In the genomic region with DNA sequence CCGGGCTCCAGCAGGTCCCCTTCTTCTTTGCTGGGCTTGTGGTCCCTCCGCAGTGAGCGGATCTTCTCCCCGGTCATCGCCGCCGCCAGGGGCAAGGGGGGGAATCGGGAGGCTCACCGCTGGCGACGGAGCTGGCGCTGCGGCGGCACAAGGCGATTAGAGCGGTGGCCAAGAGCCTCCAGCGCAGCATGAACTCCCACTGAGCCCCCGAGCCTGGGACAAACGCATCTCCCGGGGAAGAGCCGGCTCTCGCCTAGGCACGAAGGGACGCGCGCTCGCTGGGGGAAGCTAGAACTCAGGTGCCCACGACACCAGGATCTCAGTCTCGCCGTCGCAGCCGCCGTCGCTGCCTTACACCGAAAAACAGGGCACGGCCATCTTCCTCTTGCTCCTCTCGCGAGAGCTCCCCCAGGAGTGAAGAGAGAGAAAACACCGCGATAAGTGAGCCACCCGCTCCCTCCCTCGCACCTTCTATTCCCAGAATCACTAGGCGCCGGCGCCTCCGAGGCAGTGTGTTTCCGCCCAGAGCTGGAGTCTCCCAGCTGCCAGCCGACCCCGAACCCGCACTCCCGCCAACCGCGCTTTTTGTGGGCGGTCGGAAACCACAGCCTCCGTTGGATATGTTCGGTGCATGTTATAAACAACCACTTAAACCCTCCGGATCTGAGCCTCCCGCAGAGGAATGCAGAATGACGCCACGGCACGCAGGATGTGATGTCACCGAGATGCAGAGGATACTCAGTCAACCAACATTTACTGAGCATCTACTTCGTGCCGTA, we compare ENCODE assay signal across 1 cellular context.
A peak's percentile ranks its signal among the peaks of the same experiment; 100 is the strongest.
TF ChIP-seq lines count a peak whose summit lies in the region.

Gene ANKRD13C, minus strand, starts transcription at position 391 of the 779 bp plus-strand sequence. Its CDS starts 314 bp downstream, at position 77.

TF ChIP-seq in HepG2, 621 proteins besides CTCF, POLR2A, EP300 and RAD21 (continued from another document and continues in another):
- TF ChIP-seq ZNF619 (CRISPR knock-in tag; IDR thresholded peaks at IDR 0.05) (peak; percentile 30; the same call in 1 of the 2 replicates), SP4 (CRISPR knock-in tag; IDR thresholded peaks at IDR 0.05) (peak; percentile 59), ZNF740 (CRISPR knock-in tag; IDR thresholded peaks at IDR 0.05) (peak; percentile 72), KDM3A (CRISPR knock-in tag; IDR thresholded peaks at IDR 0.05; ENCODE audit: low read depth) (0 out of 2 replicates have a peak, but pooled peaks have one; percentile 42), AGO1 (IDR thresholded peaks at IDR 0.05; ENCODE audit: low read depth, low read length, poor library complexity, severe bottlenecking) (no peak), BORCS8-MEF2B (CRISPR knock-in tag; IDR thresholded peaks at IDR 0.05) (peak; percentile 30; the same call in 1 of the 2 replicates), ZNF484 (CRISPR knock-in tag; IDR thresholded peaks at IDR 0.05; ENCODE audit: borderline replicate concordance, low read depth) (0 out of 2 replicates have a peak, but pooled peaks have one; percentile 52), RBFOX2 (IDR thresholded peaks at IDR 0.05; ENCODE audit: low read depth, low read length) (peak; percentile 95), ZNF607 (CRISPR knock-in tag; IDR thresholded peaks at IDR 0.05; ENCODE audit: borderline replicate concordance) (no peak; the same call in 1 of the 2 replicates), MYPOP (CRISPR knock-in tag; IDR thresholded peaks at IDR 0.05) (peak; percentile 82; the same call in 1 of the 2 replicates), ZNF510 (CRISPR knock-in tag; IDR thresholded peaks at IDR 0.05; ENCODE audit: low read depth) (no peak), ZNF224 (CRISPR knock-in tag; IDR thresholded peaks at IDR 0.05) (peak; percentile 84; the same call in 1 of the 2 replicates), DNMT1 (CRISPR knock-in tag; IDR thresholded peaks at IDR 0.05) (0 out of 2 replicates have a peak, but pooled peaks have one; percentile 45), CHCHD3 (CRISPR knock-in tag; IDR thresholded peaks at IDR 0.05) (0 out of 2 replicates have a peak, but pooled peaks have one; percentile 83), MED1 (CRISPR knock-in tag; IDR thresholded peaks at IDR 0.05) (peak; percentile 76), ZHX1 (CRISPR knock-in tag; IDR thresholded peaks at IDR 0.05; ENCODE audit: low read depth) (peak; percentile 98), KDM5B (CRISPR knock-in tag; IDR thresholded peaks at IDR 0.05; ENCODE audit: borderline replicate concordance) (peak; percentile 94; the same call in 1 of the 2 replicates), ERF (CRISPR knock-in tag; IDR thresholded peaks at IDR 0.05) (peak; percentile 89), ZNF235 (CRISPR knock-in tag; IDR thresholded peaks at IDR 0.05; ENCODE audit: borderline replicate concordance) (peak; percentile 60; the same call in 1 of the 2 replicates), ZNF737 (CRISPR knock-in tag; IDR thresholded peaks at IDR 0.05; ENCODE audit: borderline replicate concordance) (no peak), ARNT2 (CRISPR knock-in tag; IDR thresholded peaks at IDR 0.05; ENCODE audit: low read depth) (peak; percentile 95), CBX2 (IDR thresholded peaks at IDR 0.05; ENCODE audit: low read depth, low read length) (no peak), CBX2 (CRISPR knock-in tag; IDR thresholded peaks at IDR 0.05; ENCODE audit: low read depth) (0 out of 2 replicates have a peak, but pooled peaks have one; percentile 77), PCBP2 (optimal IDR thresholded peaks at IDR 0.05; ENCODE audit: low read depth, low read length, poor library complexity, severe bottlenecking) (no peak), PHF8 (CRISPR knock-in tag; IDR thresholded peaks at IDR 0.05) (peak; percentile 93), ZNF431 (CRISPR knock-in tag; IDR thresholded peaks at IDR 0.05; ENCODE audit: borderline replicate concordance, low read depth) (no peak), ZNF547 (CRISPR knock-in tag; IDR thresholded peaks at IDR 0.05) (0 out of 2 replicates have a peak, but pooled peaks have one; percentile 61), ELF1 (CRISPR knock-in tag; IDR thresholded peaks at IDR 0.05) (peak; percentile 55; the same call in 1 of the 2 replicates), ZNF10 (CRISPR knock-in tag; IDR thresholded peaks at IDR 0.05; ENCODE audit: borderline replicate concordance, low read depth) (no peak), ZMYM3 (CRISPR knock-in tag; IDR thresholded peaks at IDR 0.05) (peak; percentile 99), SMAD3 (CRISPR knock-in tag; IDR thresholded peaks at IDR 0.05) (peak; percentile 20), MXI1 (IDR thresholded peaks at IDR 0.05; ENCODE audit: borderline replicate concordance, low read depth, low read length) (peak; percentile 71; the same call in 1 of the 3 replicates), ZNF773 (CRISPR knock-in tag; IDR thresholded peaks at IDR 0.05; ENCODE audit: borderline replicate concordance) (no peak), ZFP36 (IDR thresholded peaks at IDR 0.05; ENCODE audit: borderline replicate concordance, low read depth, low read length, partially characterized antibody) (no peak), NR1H2 (CRISPR knock-in tag; IDR thresholded peaks at IDR 0.05; ENCODE audit: borderline replicate concordance, low read depth) (no peak), SKI (IDR thresholded peaks at IDR 0.05; ENCODE audit: partially characterized antibody) (peak; percentile 36), PRPF4 (IDR thresholded peaks at IDR 0.05; ENCODE audit: low read depth, low read length, poor library complexity, severe bottlenecking) (no peak), ZSCAN21 (CRISPR knock-in tag; IDR thresholded peaks at IDR 0.05; ENCODE audit: borderline replicate concordance) (peak; percentile 72), ZC3H13 (CRISPR knock-in tag; IDR thresholded peaks at IDR 0.05) (peak; percentile 77; the same call in 1 of the 2 replicates), YEATS4 (CRISPR knock-in tag; IDR thresholded peaks at IDR 0.05; ENCODE audit: borderline replicate concordance) (peak; percentile 82), MAZ (IDR thresholded peaks at IDR 0.05; ENCODE audit: borderline replicate concordance, low read depth, low read length) (no peak), MAZ (CRISPR knock-in tag; IDR thresholded peaks at IDR 0.05; ENCODE audit: low read depth) (peak; percentile 50; the same call in 1 of the 2 replicates), ZNF878 (CRISPR knock-in tag; IDR thresholded peaks at IDR 0.05) (no peak), HMG20A (CRISPR knock-in tag; IDR thresholded peaks at IDR 0.05; ENCODE audit: borderline replicate concordance) (0 out of 2 replicates have a peak, but pooled peaks have one; percentile 15), ATF6 (CRISPR knock-in tag; conservative IDR thresholded peaks at IDR 0.05) (no peak), MED8 (CRISPR knock-in tag; IDR thresholded peaks at IDR 0.05; ENCODE audit: insufficient replicate concordance) (peak; percentile 87), POGK (CRISPR knock-in tag; conservative IDR thresholded peaks at IDR 0.05) (peak; percentile 45; the same call in 1 of the 2 replicates), NPAS2 (CRISPR knock-in tag; IDR thresholded peaks at IDR 0.05; ENCODE audit: borderline replicate concordance) (peak; percentile 63; the same call in 1 of the 2 replicates), ZNF225 (CRISPR knock-in tag; IDR thresholded peaks at IDR 0.05) (peak; percentile 25; the same call in 1 of the 2 replicates), PAX8 (CRISPR knock-in tag; IDR thresholded peaks at IDR 0.05; ENCODE audit: borderline replicate concordance) (peak; percentile 60; the same call in 1 of the 2 replicates), RXRA (CRISPR knock-in tag; IDR thresholded peaks at IDR 0.05) (peak; percentile 65), FOSL2 (CRISPR knock-in tag; IDR thresholded peaks at IDR 0.05) (peak; percentile 61; the same call in 1 of the 2 replicates), DNMT3B (CRISPR knock-in tag; conservative IDR thresholded peaks at IDR 0.05) (peak; percentile 81), BRD4 (CRISPR knock-in tag; IDR thresholded peaks at IDR 0.05) (peak; percentile 27; the same call in 1 of the 2 replicates), ZNF550 (CRISPR knock-in tag; IDR thresholded peaks at IDR 0.05; ENCODE audit: borderline replicate concordance) (no peak)
- TF ChIP-seq, protein P1, sequence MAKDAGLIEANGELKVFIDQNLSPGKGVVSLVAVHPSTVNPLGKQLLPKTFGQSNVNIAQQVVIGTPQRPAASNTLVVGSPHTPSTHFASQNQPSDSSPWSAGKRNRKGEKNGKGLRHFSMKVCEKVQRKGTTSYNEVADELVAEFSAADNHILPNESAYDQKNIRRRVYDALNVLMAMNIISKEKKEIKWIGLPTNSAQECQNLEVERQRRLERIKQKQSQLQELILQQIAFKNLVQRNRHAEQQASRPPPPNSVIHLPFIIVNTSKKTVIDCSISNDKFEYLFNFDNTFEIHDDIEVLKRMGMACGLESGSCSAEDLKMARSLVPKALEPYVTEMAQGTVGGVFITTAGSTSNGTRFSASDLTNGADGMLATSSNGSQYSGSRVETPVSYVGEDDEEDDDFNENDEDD (CRISPR knock-in tag; IDR thresholded peaks at IDR 0.05; ENCODE audit: borderline replicate concordance) = peak; percentile 78; the same call in 1 of the 2 replicates
- TF ChIP-seq, protein P2, sequence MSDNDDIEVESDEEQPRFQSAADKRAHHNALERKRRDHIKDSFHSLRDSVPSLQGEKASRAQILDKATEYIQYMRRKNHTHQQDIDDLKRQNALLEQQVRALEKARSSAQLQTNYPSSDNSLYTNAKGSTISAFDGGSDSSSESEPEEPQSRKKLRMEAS (IDR thresholded peaks at IDR 0.05) = peak; percentile 87; the same call in 1 of the 2 replicates
